35 cellular contexts compared by ENCODE assay signal in the genomic region with DNA sequence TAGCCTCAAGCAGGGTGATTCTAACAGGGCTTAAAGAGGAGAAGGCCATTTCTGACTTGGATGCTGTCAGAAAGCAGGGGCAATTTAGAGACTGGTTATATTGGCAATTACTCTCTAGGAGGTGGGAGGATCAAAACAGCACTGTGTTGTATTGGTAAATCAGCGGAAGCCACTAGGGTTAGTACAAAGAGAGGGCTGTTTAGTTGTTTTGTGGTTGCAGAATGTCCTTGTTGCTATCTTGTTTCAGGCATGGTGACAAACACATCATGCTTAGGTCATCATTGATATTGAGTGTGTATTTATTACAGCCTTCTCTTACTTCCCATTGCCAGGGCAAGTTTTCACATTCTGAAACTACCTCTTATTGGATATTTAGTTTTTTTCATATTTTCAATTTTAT.
"Had no signal": no experiment of that assay in that cellular context is flagged by ENCODE, and none has a peak within 500 bp of the region (broad histone marks: within the 10 kb centered on the region; RNA-seq: fewer than 3 reads in every experiment).

No MANE protein-coding gene starts in this region.

- H3K27me3 Mint-ChIP-seq: activated CD4-positive, alpha-beta T cell treated with anti-CD3 and anti-CD28 coated beads, Interleukin-2, amount 10 ng/mL, durations not matched to agents 24 days and 14 days; activated CD8-positive, alpha-beta T cell treated with anti-CD3 and anti-CD28 coated beads for 36 hours; activated naive CD8-positive, alpha-beta T cell treated with anti-CD3 and anti-CD28 coated beads for 36 hours; activated T-helper 17 cell treated with anti-CD3 and anti-CD28 coated beads, Interleukin-2, amount 50 U/mL, for 72 hours had no signal

- H3K27me3 ChIP-seq: brain microvascular endothelial cell, SJCRH30 had no signal

- H3K36me3 Mint-ChIP-seq: activated naive CD8-positive, alpha-beta T cell treated with anti-CD3 and anti-CD28 coated beads for 36 hours had no signal

- H3K27ac ChIP-seq: brain microvascular endothelial cell, SJCRH30, SK-N-MC had no signal

- ATAC-seq: activated CD8-positive, alpha-beta T cell treated with anti-CD3 and anti-CD28 coated beads for 36 hours; activated T-cell treated with anti-CD3 and anti-CD28 coated beads, Interleukin-2, amount 50 U/mL, for 72 hours; activated T-helper 17 cell treated with anti-CD3 and anti-CD28 coated beads, Interleukin-2, amount 50 U/mL, for 72 hours; Panc1 had no signal

- H3K9me3 Mint-ChIP-seq: activated CD4-positive, alpha-beta T cell treated with anti-CD3 and anti-CD28 coated beads, Interleukin-2, amount 10 ng/mL, durations not matched to agents 24 days and 14 days; activated naive CD8-positive, alpha-beta T cell treated with anti-CD3 and anti-CD28 coated beads for 36 hours had no signal

- H3K36me3 ChIP-seq: brain microvascular endothelial cell, MG63, SJCRH30 had no signal

- H3K4me1 Mint-ChIP-seq: activated CD4-positive, alpha-beta T cell treated with anti-CD3 and anti-CD28 coated beads, Interleukin-2, amount 10 ng/mL, durations not matched to agents 24 days and 14 days; activated naive CD8-positive, alpha-beta T cell treated with anti-CD3 and anti-CD28 coated beads for 36 hours; activated T-helper 17 cell treated with anti-CD3 and anti-CD28 coated beads, Interleukin-2, amount 50 U/mL, for 72 hours had no signal

- H3K4me3 Mint-ChIP-seq: activated CD4-positive, alpha-beta T cell treated with anti-CD3 and anti-CD28 coated beads, Interleukin-2, amount 10 ng/mL, durations not matched to agents 24 days and 14 days; activated CD8-positive, alpha-beta T cell treated with anti-CD3 and anti-CD28 coated beads for 36 hours; activated naive CD8-positive, alpha-beta T cell treated with anti-CD3 and anti-CD28 coated beads for 36 hours; activated T-cell treated with anti-CD3 and anti-CD28 coated beads, Interleukin-2, amount 50 U/mL, for 72 hours; activated T-helper 17 cell treated with anti-CD3 and anti-CD28 coated beads, Interleukin-2, amount 50 U/mL, for 72 hours; T-helper 1 cell treated with Interleukin-12 subunit alpha and Interleukin-12 subunit beta and Interleukin-4 antibody, amounts not matched to agents 30 μg/mL and 1 μg/mL, for 36 hours; T-helper 2 cell treated with Interferon-gamma antibody and Interleukin-4, amounts not matched to agents 5 μg/mL and 100 μg/mL, for 36 hours had no signal

- H3K4me1 ChIP-seq: SJCRH30 had no signal

- H3K4me3 ChIP-seq: MG63, SJCRH30, SK-N-MC had no signal

- H3K9me3 ChIP-seq: MG63, SJCRH30 had no signal

- DNase-seq: activated CD4-positive, alpha-beta T cell treated with anti-CD3 and anti-CD28 coated beads, Interleukin-2, amount 10 ng/mL, durations not matched to agents 24 days and 14 days; activated CD4-positive, alpha-beta T cell treated with anti-CD3 and anti-CD28 coated beads, Interleukin-2, amount 50 U/mL, for 4 hours; activated CD8-positive, alpha-beta T cell treated with anti-CD3 and anti-CD28 coated beads for 36 hours; activated effector memory CD4-positive, alpha-beta T cell treated with anti-CD3 and anti-CD28 coated beads, Interleukin-2, amount 50 U/mL, for 16 hours; activated naive CD4-positive, alpha-beta T cell; activated naive CD4-positive, alpha-beta T cell treated with anti-CD3 and anti-CD28 coated beads, Interleukin-2, amount 50 U/mL, for 16 hours; activated naive CD8-positive, alpha-beta T cell treated with anti-CD3 and anti-CD28 coated beads for 36 hours; activated T-cell treated with anti-CD3 and anti-CD28 coated beads, Interleukin-2, amount 50 U/mL, for 1 hour; activated T-cell treated with anti-CD3 and anti-CD28 coated beads, Interleukin-2, amount 50 U/mL, for 72 hours; amniotic stem cell; aorta; brain microvascular endothelial cell; central memory CD4-positive, alpha-beta T cell; Kasumi-1; KG1; MG63; NCI-H1048; NCI-H1105 treated with DMSO at 0.1 percent for 48 hours; NCI-H1436 treated with DMSO at 0.1 percent for 48 hours; NCI-H1930; NCI-H2081 treated with DMSO at 0.1 percent for 48 hours; NCI-H2171; NCI-H2227 treated with DMSO at 0.1 percent for 48 hours; NCI-H446; NCI-H510A treated with DMSO at 0.1 percent for 48 hours; NCI-H526 treated with DMSO at 0.1 percent for 48 hours; NK-92 treated with Interleukin-12 subunit alpha and Interleukin-12 subunit beta, amount 100 ng/mL, for 24 hours; OCI-M1; SHP77; SJCRH30 had no signal

- H3K27ac Mint-ChIP-seq: activated CD4-positive, alpha-beta T cell treated with anti-CD3 and anti-CD28 coated beads, Interleukin-2, amount 10 ng/mL, durations not matched to agents 24 days and 14 days; activated CD8-positive, alpha-beta T cell treated with anti-CD3 and anti-CD28 coated beads for 36 hours; activated naive CD8-positive, alpha-beta T cell treated with anti-CD3 and anti-CD28 coated beads for 36 hours; activated T-cell treated with anti-CD3 and anti-CD28 coated beads, Interleukin-2, amount 50 U/mL, for 72 hours; activated T-helper 17 cell treated with anti-CD3 and anti-CD28 coated beads, Interleukin-2, amount 50 U/mL, for 72 hours; T-helper 1 cell treated with Interleukin-12 subunit alpha and Interleukin-12 subunit beta and Interleukin-4 antibody, amounts not matched to agents 30 μg/mL and 1 μg/mL, for 36 hours; T-helper 2 cell treated with Interferon-gamma antibody and Interleukin-4, amounts not matched to agents 5 μg/mL and 100 μg/mL, for 36 hours had no signal
